18 cellular contexts compared by ENCODE assay signal in the genomic region with DNA sequence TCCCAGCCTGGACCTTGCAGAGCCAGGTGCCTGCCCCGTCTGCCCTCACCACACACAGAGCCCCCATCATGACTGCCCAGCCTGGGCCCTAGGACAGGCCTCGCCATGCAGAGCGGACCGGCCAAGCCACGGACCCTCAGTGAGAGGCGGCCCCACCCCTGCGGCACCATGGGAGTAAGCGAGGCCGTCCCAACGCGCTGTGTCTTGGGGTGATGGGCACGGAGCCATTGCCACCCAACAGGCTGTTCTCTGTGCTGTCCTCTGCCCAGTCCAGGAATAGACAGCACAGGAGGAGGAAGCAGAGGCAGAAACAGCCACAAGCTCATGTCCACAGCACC. TPM values are rescaled to one million over a fixed set of nuclear protein-coding genes. Genes with fewer than 3 reads are reported as not detected.
DNase-seq lines count a peak whose midpoint lies in the region; ATAC-seq, FAIRE-seq and TF ChIP-seq lines count a peak whose summit lies in the region.
"Had no signal": no experiment of that assay in that cellular context is flagged by ENCODE, and none has a peak within 500 bp of the region (broad histone marks: within the 10 kb centered on the region; RNA-seq: fewer than 3 reads in every experiment).

No MANE protein-coding gene starts in this region.

- H3K4me3 ChIP-seq in HCT116 (replicated peaks in 1 of 2; ENCODE audit: low read depth in 1 of 2, low read length in 2 of 2) (no peak overlapping the region), neuronal stem cell (ENCODE audit: low read length in 2 of 2) (no peak overlapping the region)
- H3K4me3 ChIP-seq: A549 had no signal

- H3K9me2 ChIP-seq in HCT116 (ENCODE audit: insufficient read depth), result no peaks in the 10 kb centered on the region

- H3K9me3 Mint-ChIP-seq in chondrocyte (ENCODE audit: low read depth), result no peaks in the 10 kb centered on the region
- H3K9me3 Mint-ChIP-seq: CD8-positive, alpha-beta T cell had no signal

- BruUV-seq in HCT116 (replicated peaks; lab: Mats Ljungman, UMichigan), result no TSS peak

- H2AFZ ChIP-seq in HCT116 (ENCODE audit: low read depth, low read length, poor library complexity, severe bottlenecking) (no peak overlapping the region), neuronal stem cell (ENCODE audit: low read length) (no peak overlapping the region)

- peak overlapping the region; percentile 57 for H2BK15ac ChIP-seq in neuronal stem cell (ENCODE audit: low read length)

- peak overlapping the region; percentile 48 for H2BK5ac ChIP-seq in neuronal stem cell (ENCODE audit: low read length)

- CTCF ChIA-PET in HCT116 (lab: Charles Lee), result no interaction called here

- intact Hi-C loops in HCT116 (cut with micrococcal nuclease), result no loop called here

- no peaks in the 10 kb centered on the region for H3K36me3 ChIP-seq in HCT116 (ENCODE audit: control insufficient read depth in 1 of 2, insufficient read depth in 2 of 2, low read length in 2 of 2)
- H3K36me3 ChIP-seq in neuronal stem cell (replicated peaks in 1 of 2; ENCODE audit: control insufficient read depth in 2 of 2, insufficient read depth in 2 of 2, low read length in 2 of 2), result no peaks in the 10 kb centered on the region

- H3K9me3 ChIP-seq in HCT116 (ENCODE audit: control insufficient read depth in 1 of 2, insufficient read depth in 1 of 2, low read depth in 1 of 2, low read length in 2 of 2) (peaks cover 0 to 4% of the 10 kb centered on the region in 2 experiments; a peak in 1 of 4 replicates), neuronal stem cell (replicated peaks in 1 of 2; ENCODE audit: control insufficient read depth in 2 of 2, insufficient read depth in 1 of 2, low read depth in 1 of 2, low read length in 2 of 2) (peaks cover 0 to 5% of the 10 kb centered on the region in 2 donors)
- H3K9me3 ChIP-seq: A549 had no signal

- peak overlapping the region; percentile 28 for H4K91ac ChIP-seq in neuronal stem cell (ENCODE audit: low read depth, low read length, poor library complexity)

- TF ChIP-seq POLR2A in HCT116 (IDR thresholded peaks at IDR 0.05; ENCODE audit: borderline replicate concordance, extremely low read depth, insufficient read depth, insufficient read length), result no peak

- in situ Hi-C loops in G401 (cut with HindIII; ENCODE audit: low sequenced_read_pairs), result no loop called here

- H3K4me3 Mint-ChIP-seq in chondrocyte (ENCODE audit: unreplicated experiment), result no peak overlapping the region
- H3K4me3 Mint-ChIP-seq: CD14-positive monocyte; CD8-positive, alpha-beta T cell; H9 had no signal

- WGBS in neuronal stem cell (ENCODE audit: extremely low coverage in 2 of 2, insufficient read length in 2 of 2, insufficient replicate concordance in 1 of 2), 2 donors, result no CpG with 5 or more reads among the region's 12 CpGs

- peak overlapping the region; percentile 96 for H3K14ac ChIP-seq in neuronal stem cell (ENCODE audit: low read length)

- H3K9ac ChIP-seq in HCT116 (ENCODE audit: low read length) (no peak overlapping the region), neuronal stem cell (ENCODE audit: low read depth, low read length, poor library complexity) (peak overlapping the region; percentile 70)

- no peak overlapping the region for H3K4ac ChIP-seq in neuronal stem cell (ENCODE audit: low read length)

- TF ChIP-seq RAD21 in HCT116 (IDR thresholded peaks at IDR 0.05; ENCODE audit: low read depth), result no peak

- H2AK5ac ChIP-seq in neuronal stem cell (ENCODE audit: low read depth, low read length), result peak overlapping the region; percentile 90

- POLR2A ChIA-PET in HCT116 (lab: Charles Lee), result no interaction called here

- peaks cover 26% of the 10 kb centered on the region for H3K27me3 Mint-ChIP-seq in chondrocyte (ENCODE audit: low read depth)

- H3K27ac ChIP-seq in HCT116 (ENCODE audit: low read depth, low read length) (peak overlapping the region; percentile 37; the same call in 1 of the 2 replicates), neuronal stem cell (replicated peaks; ENCODE audit: low read length) (no peak overlapping the region)
- H3K27ac ChIP-seq: A549 had no signal

- no peaks in the 10 kb centered on the region for H4K20me1 ChIP-seq in HCT116 (ENCODE audit: insufficient read depth)

- H3K27ac Mint-ChIP-seq in chondrocyte (ENCODE audit: unreplicated experiment), result no peak overlapping the region
- H3K27ac Mint-ChIP-seq: CD14-positive monocyte; CD8-positive, alpha-beta T cell; H9 had no signal

- no peak for DNase-seq in HCT116 (ENCODE audit: low read depth, low spot score)
- DNase-seq in HTR-8/SVneo (ENCODE audit: insufficient read length, low spot score), result no peak
- DNase-seq in chondrocyte (ENCODE audit: low spot score), result peak; percentile 73
- DNase-seq in neuronal stem cell (ENCODE audit: low spot score), result no peak
- DNase-seq in G401 (ENCODE audit: low spot score), result no peak
- DNase-seq in NCI-H2227 treated with DMSO at 0.1 percent for 48 hours (lab: John Stamatoyannopoulos, UW), result no peak
- DNase-seq: CD8-positive, alpha-beta T cell; COR-L47; DND-41; GF-D8; H9 had no signal

- H2BK12ac ChIP-seq in neuronal stem cell (ENCODE audit: low read length), result no peak overlapping the region

- H2BK120ac ChIP-seq in neuronal stem cell (ENCODE audit: low read depth, low read length), result no peak overlapping the region

- H3K79me2 ChIP-seq in HCT116 (ENCODE audit: insufficient read depth, low read length), result no peaks in the 10 kb centered on the region

- FAIRE-seq in HTR-8/SVneo (lab: Jason Lieb, UNC), result peak; percentile 13
- FAIRE-seq: A549, HepG2 had no signal

- H3K27me3 ChIP-seq in HCT116 (ENCODE audit: insufficient read depth, low read length) (0 out of 2 replicates have a peak, but pooled peaks cover 3% of the 10 kb centered on the region), neuronal stem cell (ENCODE audit: control insufficient read depth in 3 of 3, insufficient read depth in 3 of 3, low read depth in 1 of 3, low read length in 3 of 3) (peaks cover 0 to 32% (median 8%) of the 10 kb centered on the region in 3 experiments)

- H3K18ac ChIP-seq in neuronal stem cell (ENCODE audit: low read length), result peak overlapping the region; percentile 20

- peaks cover 3% of the 10 kb centered on the region for H3K4me1 Mint-ChIP-seq in chondrocyte (ENCODE audit: low read depth)
- H3K4me1 Mint-ChIP-seq: CD14-positive monocyte had no signal

- no peak for ATAC-seq in HCT116
- ATAC-seq in GM18498 (IDR thresholded peaks at IDR 0.05; ENCODE audit: unreplicated experiment), result no peak
- ATAC-seq: A549; CD8-positive, alpha-beta T cell; HepG2 had no signal

- peak overlapping the region; percentile 71 for H3K23ac ChIP-seq in neuronal stem cell (ENCODE audit: low read depth, low read length, poor library complexity)

- H4K8ac ChIP-seq in neuronal stem cell (ENCODE audit: low read depth, low read length), result peak overlapping the region; percentile 78

- no peak overlapping the region for H3K4me2 ChIP-seq in HCT116 (ENCODE audit: low read length)
- no peak overlapping the region for H3K4me2 ChIP-seq in neuronal stem cell (ENCODE audit: insufficient read depth, low read length, poor library complexity, severe bottlenecking)
- H3K4me2 ChIP-seq: A549 had no signal

- RAD21 ChIA-PET in HCT116 (lab: Charles Lee; ENCODE audit: low non-redundant PET in 1 of 2, low total read pairs in 2 of 2, uncharacterized antibody in 2 of 2, unreplicated experiment in 2 of 2), result no interaction called here

- H3K79me1 ChIP-seq in neuronal stem cell (ENCODE audit: low read depth, low read length), result peaks cover 3% of the 10 kb centered on the region

- H3K4me1 ChIP-seq in HCT116 (ENCODE audit: control insufficient read depth in 1 of 2, insufficient read depth in 2 of 2, low read length in 2 of 2) (peaks cover 31 to 45% of the 10 kb centered on the region in 2 experiments), neuronal stem cell (ENCODE audit: control insufficient read depth in 2 of 2, insufficient read depth in 1 of 2, low read depth in 1 of 2, low read length in 2 of 2) (peaks cover 0 to 13% of the 10 kb centered on the region in 2 donors)

- TF ChIP-seq CTCF in HCT116 (IDR thresholded peaks at IDR 0.05 in 2 of 3, conservative IDR thresholded peaks at IDR 0.05 in 1 of 3; ENCODE audit: borderline replicate concordance in 1 of 3, insufficient read depth in 1 of 3, low read depth in 2 of 3, low read length in 2 of 3) (no peak), chondrocyte (IDR thresholded peaks at IDR 0.05) (no peak)

- H3K36me3 Mint-ChIP-seq in chondrocyte (ENCODE audit: low read depth), result no peaks in the 10 kb centered on the region
- H3K36me3 Mint-ChIP-seq: CD8-positive, alpha-beta T cell had no signal

TF ChIP-seq in HCT116, 20 proteins besides CTCF, POLR2A, EP300 and RAD21 (continues in another document):
- no peak for TF ChIP-seq EGR1 (IDR thresholded peaks at IDR 0.05; ENCODE audit: low read depth)
- no peak for TF ChIP-seq JUND (IDR thresholded peaks at IDR 0.05)
- no peak for TF ChIP-seq SIN3A (IDR thresholded peaks at IDR 0.05; ENCODE audit: low read depth)
- TF ChIP-seq, protein P1, sequence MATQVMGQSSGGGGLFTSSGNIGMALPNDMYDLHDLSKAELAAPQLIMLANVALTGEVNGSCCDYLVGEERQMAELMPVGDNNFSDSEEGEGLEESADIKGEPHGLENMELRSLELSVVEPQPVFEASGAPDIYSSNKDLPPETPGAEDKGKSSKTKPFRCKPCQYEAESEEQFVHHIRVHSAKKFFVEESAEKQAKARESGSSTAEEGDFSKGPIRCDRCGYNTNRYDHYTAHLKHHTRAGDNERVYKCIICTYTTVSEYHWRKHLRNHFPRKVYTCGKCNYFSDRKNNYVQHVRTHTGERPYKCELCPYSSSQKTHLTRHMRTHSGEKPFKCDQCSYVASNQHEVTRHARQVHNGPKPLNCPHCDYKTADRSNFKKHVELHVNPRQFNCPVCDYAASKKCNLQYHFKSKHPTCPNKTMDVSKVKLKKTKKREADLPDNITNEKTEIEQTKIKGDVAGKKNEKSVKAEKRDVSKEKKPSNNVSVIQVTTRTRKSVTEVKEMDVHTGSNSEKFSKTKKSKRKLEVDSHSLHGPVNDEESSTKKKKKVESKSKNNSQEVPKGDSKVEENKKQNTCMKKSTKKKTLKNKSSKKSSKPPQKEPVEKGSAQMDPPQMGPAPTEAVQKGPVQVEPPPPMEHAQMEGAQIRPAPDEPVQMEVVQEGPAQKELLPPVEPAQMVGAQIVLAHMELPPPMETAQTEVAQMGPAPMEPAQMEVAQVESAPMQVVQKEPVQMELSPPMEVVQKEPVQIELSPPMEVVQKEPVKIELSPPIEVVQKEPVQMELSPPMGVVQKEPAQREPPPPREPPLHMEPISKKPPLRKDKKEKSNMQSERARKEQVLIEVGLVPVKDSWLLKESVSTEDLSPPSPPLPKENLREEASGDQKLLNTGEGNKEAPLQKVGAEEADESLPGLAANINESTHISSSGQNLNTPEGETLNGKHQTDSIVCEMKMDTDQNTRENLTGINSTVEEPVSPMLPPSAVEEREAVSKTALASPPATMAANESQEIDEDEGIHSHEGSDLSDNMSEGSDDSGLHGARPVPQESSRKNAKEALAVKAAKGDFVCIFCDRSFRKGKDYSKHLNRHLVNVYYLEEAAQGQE (IDR thresholded peaks at IDR 0.05; ENCODE audit: low read depth), result no peak

RNA-seq across cellular contexts. Expression of a gene that starts 39.2 kb away (rescaled TPM):
- 2.6 TPM for total RNA-seq in HCT116 (2021; ENCODE audit: unreplicated experiment)
- 1.6 and 2.6 TPM in 2 replicates for polyA plus RNA-seq in HCT116 (2012)
- total RNA-seq in chondrocyte, result 0.15 to 0.29 TPM in 2 of 3 replicates, not detected in the other
- polyA plus RNA-seq in neuronal stem cell (2013, experiment 1 of 2), result 0.13 TPM
- polyA plus RNA-seq in neuronal stem cell (2013, experiment 2 of 2), result 0.14 TPM
- 0.10 TPM in 1 of 2 replicates, not detected in the other for total RNA-seq in G401 (2014; rRNA removed; shearing (Covaris generic))
- total RNA-seq: CD8-positive, alpha-beta T cell; HT1080 had no signal
- polyA plus RNA-seq: AG04450, BJ, CD14-positive monocyte, HepG2 had no signal
